3 cellular contexts compared by ENCODE assay signal in the genomic region with DNA sequence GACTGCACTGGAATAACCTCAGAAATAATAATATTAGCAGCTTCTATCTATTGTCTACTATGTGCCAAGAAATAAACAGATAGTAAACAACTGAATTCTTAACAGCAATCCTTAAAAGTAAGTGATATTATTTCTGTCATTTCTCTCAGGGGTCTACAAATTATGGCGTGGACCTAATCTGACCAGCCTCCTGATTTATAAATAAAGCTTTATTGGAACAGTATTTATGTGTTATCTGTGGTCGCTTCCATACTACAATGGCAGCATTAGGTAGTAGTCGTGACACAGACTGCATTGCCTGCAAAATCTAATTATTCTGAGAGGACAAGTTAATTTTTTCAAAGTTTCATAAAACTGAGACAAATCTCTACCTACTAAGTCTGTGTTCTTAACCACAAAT.
TF ChIP-seq lines count a peak whose summit lies in the region.

No MANE protein-coding gene starts in this region.

TF ChIP-seq in GM12891, 5 proteins besides CTCF, POLR2A, EP300 and RAD21:
- TF ChIP-seq POLR2AphosphoS5 (IDR thresholded peaks at IDR 0.05; ENCODE audit: low read depth, low read length) (no peak), SPI1 (IDR thresholded peaks at IDR 0.05; ENCODE audit: low read depth, low read length) (no peak), PAX5 (IDR thresholded peaks at IDR 0.05; ENCODE audit: insufficient read depth, low read length, severe bottlenecking) (no peak), TAF1 (IDR thresholded peaks at IDR 0.05; ENCODE audit: low read depth, low read length) (no peak), POU2F2 (IDR thresholded peaks at IDR 0.05; ENCODE audit: low read depth, low read length) (no peak)

TF ChIP-seq in GM12878, 131 proteins besides CTCF, POLR2A, EP300 and RAD21:
- TF ChIP-seq, protein P1, sequence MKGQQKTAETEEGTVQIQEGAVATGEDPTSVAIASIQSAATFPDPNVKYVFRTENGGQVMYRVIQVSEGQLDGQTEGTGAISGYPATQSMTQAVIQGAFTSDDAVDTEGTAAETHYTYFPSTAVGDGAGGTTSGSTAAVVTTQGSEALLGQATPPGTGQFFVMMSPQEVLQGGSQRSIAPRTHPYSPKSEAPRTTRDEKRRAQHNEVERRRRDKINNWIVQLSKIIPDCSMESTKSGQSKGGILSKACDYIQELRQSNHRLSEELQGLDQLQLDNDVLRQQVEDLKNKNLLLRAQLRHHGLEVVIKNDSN (IDR thresholded peaks at IDR 0.05; ENCODE audit: borderline replicate concordance, extremely low read length, insufficient read depth, low read depth, low read length), result no peak
- peak; percentile 43; the same call in 1 of the 2 replicates for TF ChIP-seq RUNX3 (IDR thresholded peaks at IDR 0.05; ENCODE audit: low read length)
- TF ChIP-seq ZNF274 (IDR thresholded peaks at IDR 0.05; ENCODE audit: insufficient read depth, insufficient read length), result no peak
- no peak for TF ChIP-seq BACH1 (IDR thresholded peaks at IDR 0.05; ENCODE audit: borderline replicate concordance)
- no peak for TF ChIP-seq NR2C2 (IDR thresholded peaks at IDR 0.05; ENCODE audit: borderline replicate concordance, control insufficient read depth, insufficient read length, low read depth)
- TF ChIP-seq TARDBP (IDR thresholded peaks at IDR 0.05; ENCODE audit: borderline replicate concordance), result no peak
- TF ChIP-seq, protein P2, sequence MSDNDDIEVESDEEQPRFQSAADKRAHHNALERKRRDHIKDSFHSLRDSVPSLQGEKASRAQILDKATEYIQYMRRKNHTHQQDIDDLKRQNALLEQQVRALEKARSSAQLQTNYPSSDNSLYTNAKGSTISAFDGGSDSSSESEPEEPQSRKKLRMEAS (IDR thresholded peaks at IDR 0.05; ENCODE audit: low read depth, low read length), result no peak
- TF ChIP-seq, protein P3, sequence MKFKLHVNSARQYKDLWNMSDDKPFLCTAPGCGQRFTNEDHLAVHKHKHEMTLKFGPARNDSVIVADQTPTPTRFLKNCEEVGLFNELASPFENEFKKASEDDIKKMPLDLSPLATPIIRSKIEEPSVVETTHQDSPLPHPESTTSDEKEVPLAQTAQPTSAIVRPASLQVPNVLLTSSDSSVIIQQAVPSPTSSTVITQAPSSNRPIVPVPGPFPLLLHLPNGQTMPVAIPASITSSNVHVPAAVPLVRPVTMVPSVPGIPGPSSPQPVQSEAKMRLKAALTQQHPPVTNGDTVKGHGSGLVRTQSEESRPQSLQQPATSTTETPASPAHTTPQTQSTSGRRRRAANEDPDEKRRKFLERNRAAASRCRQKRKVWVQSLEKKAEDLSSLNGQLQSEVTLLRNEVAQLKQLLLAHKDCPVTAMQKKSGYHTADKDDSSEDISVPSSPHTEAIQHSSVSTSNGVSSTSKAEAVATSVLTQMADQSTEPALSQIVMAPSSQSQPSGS (IDR thresholded peaks at IDR 0.05; ENCODE audit: low read length), result no peak
- TF ChIP-seq, protein P4, sequence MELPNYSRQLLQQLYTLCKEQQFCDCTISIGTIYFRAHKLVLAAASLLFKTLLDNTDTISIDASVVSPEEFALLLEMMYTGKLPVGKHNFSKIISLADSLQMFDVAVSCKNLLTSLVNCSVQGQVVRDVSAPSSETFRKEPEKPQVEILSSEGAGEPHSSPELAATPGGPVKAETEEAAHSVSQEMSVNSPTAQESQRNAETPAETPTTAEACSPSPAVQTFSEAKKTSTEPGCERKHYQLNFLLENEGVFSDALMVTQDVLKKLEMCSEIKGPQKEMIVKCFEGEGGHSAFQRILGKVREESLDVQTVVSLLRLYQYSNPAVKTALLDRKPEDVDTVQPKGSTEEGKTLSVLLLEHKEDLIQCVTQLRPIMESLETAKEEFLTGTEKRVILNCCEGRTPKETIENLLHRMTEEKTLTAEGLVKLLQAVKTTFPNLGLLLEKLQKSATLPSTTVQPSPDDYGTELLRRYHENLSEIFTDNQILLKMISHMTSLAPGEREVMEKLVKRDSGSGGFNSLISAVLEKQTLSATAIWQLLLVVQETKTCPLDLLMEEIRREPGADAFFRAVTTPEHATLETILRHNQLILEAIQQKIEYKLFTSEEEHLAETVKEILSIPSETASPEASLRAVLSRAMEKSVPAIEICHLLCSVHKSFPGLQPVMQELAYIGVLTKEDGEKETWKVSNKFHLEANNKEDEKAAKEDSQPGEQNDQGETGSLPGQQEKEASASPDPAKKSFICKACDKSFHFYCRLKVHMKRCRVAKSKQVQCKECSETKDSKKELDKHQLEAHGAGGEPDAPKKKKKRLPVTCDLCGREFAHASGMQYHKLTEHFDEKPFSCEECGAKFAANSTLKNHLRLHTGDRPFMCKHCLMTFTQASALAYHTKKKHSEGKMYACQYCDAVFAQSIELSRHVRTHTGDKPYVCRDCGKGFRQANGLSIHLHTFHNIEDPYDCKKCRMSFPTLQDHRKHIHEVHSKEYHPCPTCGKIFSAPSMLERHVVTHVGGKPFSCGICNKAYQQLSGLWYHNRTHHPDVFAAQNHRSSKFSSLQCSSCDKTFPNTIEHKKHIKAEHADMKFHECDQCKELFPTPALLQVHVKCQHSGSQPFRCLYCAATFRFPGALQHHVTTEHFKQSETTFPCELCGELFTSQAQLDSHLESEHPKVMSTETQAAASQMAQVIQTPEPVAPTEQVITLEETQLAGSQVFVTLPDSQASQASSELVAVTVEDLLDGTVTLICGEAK (IDR thresholded peaks at IDR 0.05; ENCODE audit: borderline replicate concordance), result 0 out of 2 replicates have a peak, but pooled peaks have one; percentile 52
- no peak for TF ChIP-seq MTA3 (IDR thresholded peaks at IDR 0.05; ENCODE audit: borderline replicate concordance, low read length)
- no peak for TF ChIP-seq CHD4 (IDR thresholded peaks at IDR 0.05)
- TF ChIP-seq EGR1 (IDR thresholded peaks at IDR 0.05; ENCODE audit: borderline replicate concordance in 1 of 2, low read depth in 2 of 2, low read length in 2 of 2), result no peak

TF ChIP-seq in K562, 482 proteins besides CTCF, POLR2A, EP300 and RAD21:
- TF ChIP-seq, protein P5, sequence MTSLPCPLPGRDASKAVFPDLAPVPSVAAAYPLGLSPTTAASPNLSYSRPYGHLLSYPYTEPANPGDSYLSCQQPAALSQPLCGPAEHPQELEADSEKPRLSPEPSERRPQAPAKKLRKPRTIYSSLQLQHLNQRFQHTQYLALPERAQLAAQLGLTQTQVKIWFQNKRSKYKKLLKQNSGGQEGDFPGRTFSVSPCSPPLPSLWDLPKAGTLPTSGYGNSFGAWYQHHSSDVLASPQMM (CRISPR knock-in tag; IDR thresholded peaks at IDR 0.05), result no peak
- TF ChIP-seq, protein P4 (IDR thresholded peaks at IDR 0.05), result peak; percentile 83
- TF ChIP-seq, protein P4 (CRISPR knock-in tag; IDR thresholded peaks at IDR 0.05), result no peak
